In the genomic region with DNA sequence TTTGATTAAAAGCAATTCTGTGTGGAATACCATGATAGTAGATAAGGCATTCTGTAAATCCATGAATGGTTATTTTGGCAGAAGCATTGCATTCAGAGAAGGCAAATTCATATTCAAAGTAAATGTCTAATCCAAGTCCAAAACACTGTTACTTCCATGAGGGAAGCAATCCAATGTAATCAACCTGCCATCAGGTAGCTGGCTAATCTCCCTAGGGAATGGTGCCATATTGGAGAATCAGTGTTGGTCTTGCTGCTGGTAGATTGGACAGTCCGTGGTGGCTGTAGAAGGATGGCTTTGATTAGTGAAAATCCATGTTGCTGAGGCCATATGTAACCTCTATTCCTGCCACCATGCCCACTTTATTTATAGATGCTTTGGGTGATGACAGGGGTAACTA, we compare ENCODE assay signal across 28 cellular contexts.
"Had no signal": no experiment of that assay in that cellular context is flagged by ENCODE, and none has a peak within 500 bp of the region (broad histone marks: within the 10 kb centered on the region; RNA-seq: fewer than 3 reads in every experiment).

No MANE protein-coding gene starts in this region.

- H3K4me1 Mint-ChIP-seq: stimulated activated memory B cell treated with anti-CD40 and anti-IgM and Interleukin-4, amounts not matched to agents 10 μg/mL and 1 μg/mL and 100 μg/mL, for 72 hours; stimulated activated naive B cell treated with anti-CD40 and anti-IgM and Interleukin-4, amounts not matched to agents 10 μg/mL and 1 μg/mL and 100 μg/mL, for 72 hours; stimulated activated naive CD8-positive, alpha-beta T cell treated with anti-CD3 and anti-CD28 coated beads, Interleukin-15, amount 100 ng/mL, for 72 hours had no signal

- H3K9me3 Mint-ChIP-seq: stimulated activated memory B cell treated with anti-CD40 and anti-IgM and Interleukin-4, amounts not matched to agents 10 μg/mL and 1 μg/mL and 100 μg/mL, for 72 hours; stimulated activated naive CD8-positive, alpha-beta T cell treated with anti-CD3 and anti-CD28 coated beads, Interleukin-15, amount 100 ng/mL, for 72 hours; stimulated activated naive CD8-positive, alpha-beta T cell treated with anti-CD3 and anti-CD28 coated beads, Interleukin-15, Interleukin-2, amounts not matched to agents 100 ng/mL and 50 ng/mL, for 24 hours; type B pancreatic cell had no signal

- H3K27me3 ChIP-seq: stomach, suprapubic skin, testis, thyroid gland, tibial artery, tibial nerve, transverse colon, upper lobe of left lung, upper lobe of right lung, uterus, vagina had no signal

- H3K4me3 ChIP-seq: stomach, suprapubic skin, testis, thoracic aorta, thyroid gland, tibial artery, tibial nerve, transverse colon, upper lobe of left lung, upper lobe of right lung, uterus, vagina had no signal

- H3K36me3 Mint-ChIP-seq: stimulated activated memory B cell treated with anti-CD40 and anti-IgM and Interleukin-4, amounts not matched to agents 10 μg/mL and 1 μg/mL and 100 μg/mL, for 72 hours; stimulated activated naive B cell treated with anti-CD40 and anti-IgM and Interleukin-4, amounts not matched to agents 10 μg/mL and 1 μg/mL and 100 μg/mL, for 72 hours; type B pancreatic cell had no signal

- H3K27ac ChIP-seq: stomach, suprapubic skin, testis, thoracic aorta, thyroid gland, tibial artery, tibial nerve, transverse colon, upper lobe of left lung, upper lobe of right lung, uterus, vagina had no signal

- H3K4me1 ChIP-seq: stomach, suprapubic skin, testis, thyroid gland, tibial artery, tibial nerve, transverse colon, upper lobe of left lung, upper lobe of right lung, uterus, vagina had no signal

- DNase-seq: stimulated activated CD4-positive, alpha-beta T cell treated with anti-CD3 and anti-CD28 coated beads, Interleukin-2, amount 100 ng/mL, for 48 hours; stimulated activated CD4-positive, alpha-beta T cell treated with anti-CD3 and anti-CD28 coated beads, Interleukin-4, amount 100 ng/mL, for 1 hour; stimulated activated CD4-positive, alpha-beta T cell treated with anti-CD3 and anti-CD28 coated beads, Interleukin-4, amount 100 ng/mL, for 24 hours; stimulated activated CD4-positive, alpha-beta T cell treated with anti-CD3 and anti-CD28 coated beads, Interleukin-4, amount 100 ng/mL, for 4 hours; stimulated activated CD8-positive, alpha-beta memory T cell treated with anti-CD3 and anti-CD28 coated beads, Interleukin-4, amount 100 ng/mL, for 48 hours; stimulated activated naive B cell treated with anti-CD40 and anti-IgM and Interleukin-4, amounts not matched to agents 10 μg/mL and 1 μg/mL and 100 μg/mL, for 72 hours; stimulated activated naive CD4-positive, alpha-beta T cell; stimulated activated naive CD4-positive, alpha-beta T cell treated with Interleukin-2 at 50 U/mL for 16 hours; stimulated activated naive CD8-positive, alpha-beta T cell treated with anti-CD3 and anti-CD28 coated beads, Interleukin-15, amount 100 ng/mL, for 72 hours; stimulated activated naive CD8-positive, alpha-beta T cell treated with anti-CD3 and anti-CD28 coated beads, Interleukin-15, Interleukin-2, amounts not matched to agents 100 U/mL and 50 U/mL, for 24 hours; stomach; substantia nigra; testis; thyroid gland; tibial artery; transverse colon; trophoblast cell; upper lobe of left lung; upper lobe of right lung; uterus had no signal

- FAIRE-seq: urothelium cell line had no signal

- H3K9me3 ChIP-seq: stomach, suprapubic skin, testis, thoracic aorta, thyroid gland, tibial artery, tibial nerve, transverse colon, upper lobe of left lung, upper lobe of right lung, uterus, vagina had no signal

- ATAC-seq: stimulated activated memory B cell treated with anti-CD40 and anti-IgM and Interleukin-4, amounts not matched to agents 10 μg/mL and 1 μg/mL and 100 μg/mL, for 72 hours; stimulated activated naive B cell treated with anti-CD40 and anti-IgM and Interleukin-4, amounts not matched to agents 10 μg/mL and 1 μg/mL and 100 μg/mL, for 72 hours; stimulated activated naive CD8-positive, alpha-beta T cell treated with anti-CD3 and anti-CD28 coated beads, Interleukin-15, amount 100 ng/mL, for 72 hours; stimulated activated naive CD8-positive, alpha-beta T cell treated with anti-CD3 and anti-CD28 coated beads, Interleukin-15, Interleukin-2, amounts not matched to agents 100 U/mL and 50 U/mL, for 24 hours; upper lobe of right lung had no signal

- H3K27ac Mint-ChIP-seq: stimulated activated memory B cell treated with anti-CD40 and anti-IgM and Interleukin-4, amounts not matched to agents 10 μg/mL and 1 μg/mL and 100 μg/mL, for 72 hours; stimulated activated naive B cell treated with anti-CD40 and anti-IgM and Interleukin-4, amounts not matched to agents 10 μg/mL and 1 μg/mL and 100 μg/mL, for 72 hours; stimulated activated naive CD8-positive, alpha-beta T cell treated with anti-CD3 and anti-CD28 coated beads, Interleukin-15, amount 100 ng/mL, for 72 hours; stimulated activated naive CD8-positive, alpha-beta T cell treated with anti-CD3 and anti-CD28 coated beads, Interleukin-15, Interleukin-2, amounts not matched to agents 100 ng/mL and 50 ng/mL, for 24 hours; type B pancreatic cell had no signal

- H3K36me3 ChIP-seq: stomach, suprapubic skin, thoracic aorta, thyroid gland, tibial artery, tibial nerve, transverse colon, upper lobe of left lung, upper lobe of right lung, uterus, vagina had no signal

- H3K4me3 Mint-ChIP-seq: stimulated activated memory B cell treated with anti-CD40 and anti-IgM and Interleukin-4, amounts not matched to agents 10 μg/mL and 1 μg/mL and 100 μg/mL, for 72 hours; stimulated activated naive B cell treated with anti-CD40 and anti-IgM and Interleukin-4, amounts not matched to agents 10 μg/mL and 1 μg/mL and 100 μg/mL, for 72 hours; stimulated activated naive CD8-positive, alpha-beta T cell treated with anti-CD3 and anti-CD28 coated beads, Interleukin-15, amount 100 ng/mL, for 72 hours; stimulated activated naive CD8-positive, alpha-beta T cell treated with anti-CD3 and anti-CD28 coated beads, Interleukin-15, Interleukin-2, amounts not matched to agents 100 ng/mL and 50 ng/mL, for 24 hours; type B pancreatic cell had no signal
